Comparison of ENCODE assay signal across 1 cellular context in the genomic region with DNA sequence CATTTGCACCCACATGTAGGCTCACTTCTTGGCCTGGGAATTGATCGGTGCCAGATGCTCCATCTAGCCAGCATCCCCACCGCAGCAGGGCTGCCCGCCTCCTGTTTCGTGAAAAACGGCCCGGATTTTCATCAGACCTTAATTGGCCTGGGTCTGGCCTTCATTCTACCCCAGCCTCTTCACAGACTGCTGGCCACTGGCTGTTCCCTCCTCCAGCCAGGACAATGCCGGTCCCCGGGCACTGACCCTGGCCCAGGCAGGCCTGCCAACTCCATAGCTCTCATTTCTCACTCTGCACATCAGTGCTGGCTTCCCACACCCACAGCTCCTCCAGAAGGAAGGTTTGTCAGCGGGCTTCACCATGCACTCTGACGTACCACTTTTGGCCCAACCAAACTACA.
TF ChIP-seq lines count a peak whose summit lies in the region.

No MANE protein-coding gene starts in this region.

TF ChIP-seq in HepG2, 621 proteins besides CTCF, POLR2A, EP300 and RAD21:
- TF ChIP-seq AGO2 (optimal IDR thresholded peaks at IDR 0.05; ENCODE audit: low read depth, low read length) (peak; percentile 31), ZNF569 (CRISPR knock-in tag; IDR thresholded peaks at IDR 0.05; ENCODE audit: borderline replicate concordance) (no peak)
